16 cellular contexts compared by ENCODE assay signal in the genomic region with DNA sequence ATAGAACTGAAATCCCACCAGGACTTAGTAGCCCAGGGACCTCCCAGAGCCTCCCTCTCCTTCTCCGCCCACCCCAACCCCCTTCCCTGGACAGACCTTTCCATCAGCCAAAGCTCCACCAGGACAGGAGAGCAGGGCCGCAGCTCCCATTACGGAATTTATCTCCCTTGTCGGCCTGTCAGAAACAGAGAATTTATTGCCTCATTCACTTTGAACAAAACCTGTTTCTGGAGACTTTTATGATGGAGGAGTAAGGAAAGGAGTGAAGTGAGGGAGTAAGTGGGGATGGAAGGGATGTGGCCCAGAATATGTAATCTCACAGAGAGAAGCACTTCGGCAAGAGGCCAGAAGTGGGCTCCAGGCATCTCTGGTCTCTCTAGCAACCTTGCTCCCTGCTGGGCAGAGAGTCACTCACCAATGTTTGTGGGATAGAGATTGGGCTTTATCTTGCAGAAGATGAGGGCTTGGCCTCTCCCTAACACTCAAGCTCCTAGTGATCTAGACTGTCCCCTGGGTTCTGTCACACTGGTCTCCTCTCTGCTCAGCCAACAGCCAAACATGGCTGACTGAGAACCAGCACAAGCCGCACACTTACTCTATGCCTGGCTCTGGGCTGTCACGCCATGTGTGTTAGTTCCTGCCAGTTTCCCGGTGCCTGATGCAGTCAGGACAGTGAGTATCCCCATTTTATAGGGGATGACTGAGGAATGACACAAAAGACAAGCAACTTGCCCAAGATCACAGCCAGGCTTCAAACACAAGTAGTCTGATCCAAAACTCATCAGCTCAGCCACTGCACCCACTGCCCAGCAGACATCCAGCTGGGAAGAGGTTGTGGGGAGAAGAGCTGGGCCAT.
"Had no signal": no experiment of that assay in that cellular context is flagged by ENCODE, and none has a peak within 500 bp of the region (broad histone marks: within the 10 kb centered on the region; RNA-seq: fewer than 3 reads in every experiment).

No MANE protein-coding gene starts in this region.

- ATAC-seq: naive thymus-derived CD8-positive, alpha-beta T cell; sciatic nerve; stimulated activated memory B cell treated with anti-CD40 and anti-IgM and Interleukin-4, amounts not matched to agents 10 μg/mL and 1 μg/mL and 100 μg/mL, for 72 hours had no signal

- H3K4me2 ChIP-seq: smooth muscle cell had no signal

- H3K27me3 Mint-ChIP-seq: activated CD4-positive, alpha-beta memory T cell treated with anti-CD3 and anti-CD28 coated beads for 36 hours had no signal

- H3K9me3 Mint-ChIP-seq: activated B cell treated with CpG ODN at 0.5 μM for 24 hours; activated CD4-positive, alpha-beta memory T cell treated with anti-CD3 and anti-CD28 coated beads for 36 hours; activated T-helper 1 cell treated with anti-CD3 and anti-CD28 coated beads, Interleukin-12 subunit alpha, Interleukin-12 subunit beta, Interleukin-2, Interleukin-4 antibody, amounts not matched to agents 30 ng/mL and 10 ng/mL and 1 ng/mL, durations not matched to agents 14 hours and 24 hours and 36 hours; naive thymus-derived CD8-positive, alpha-beta T cell; stimulated activated memory B cell treated with anti-CD40 and anti-IgM and Interleukin-4, amounts not matched to agents 10 μg/mL and 1 μg/mL and 100 μg/mL, for 72 hours had no signal

- H3K36me3 Mint-ChIP-seq: activated CD4-positive, alpha-beta memory T cell treated with anti-CD3 and anti-CD28 coated beads for 36 hours; activated naive CD8-positive, alpha-beta T cell; naive thymus-derived CD8-positive, alpha-beta T cell; stimulated activated memory B cell treated with anti-CD40 and anti-IgM and Interleukin-4, amounts not matched to agents 10 μg/mL and 1 μg/mL and 100 μg/mL, for 72 hours had no signal

- H3K27ac Mint-ChIP-seq: activated B cell treated with CpG ODN at 0.5 μM for 24 hours; activated CD4-positive, alpha-beta memory T cell treated with anti-CD3 and anti-CD28 coated beads for 36 hours; activated naive CD8-positive, alpha-beta T cell; activated T-helper 1 cell treated with anti-CD3 and anti-CD28 coated beads, Interleukin-12 subunit alpha, Interleukin-12 subunit beta, Interleukin-2, Interleukin-4 antibody, amounts not matched to agents 30 ng/mL and 10 ng/mL and 1 ng/mL, durations not matched to agents 14 hours and 24 hours and 36 hours; naive thymus-derived CD8-positive, alpha-beta T cell; stimulated activated memory B cell treated with anti-CD40 and anti-IgM and Interleukin-4, amounts not matched to agents 10 μg/mL and 1 μg/mL and 100 μg/mL, for 72 hours had no signal

- H3K4me3 ChIP-seq: smooth muscle cell, thoracic aorta, upper lobe of left lung had no signal

- H3K36me3 ChIP-seq: thoracic aorta, upper lobe of left lung had no signal

- H3K27me3 ChIP-seq: upper lobe of left lung had no signal

- DNase-seq: activated B cell treated with CpG ODN at 0.5 μM for 24 hours; activated CD4-positive, alpha-beta memory T cell treated with anti-CD3 and anti-CD28 coated beads for 36 hours; activated CD4-positive, alpha-beta T cell treated with anti-CD3 and anti-CD28 coated beads for 4 hours; activated T-cell treated with anti-CD3 and anti-CD28 coated beads for 4 hours; amniotic stem cell; foreskin fibroblast; naive thymus-derived CD8-positive, alpha-beta T cell; stimulated activated CD4-positive, alpha-beta T cell treated with anti-CD3 and anti-CD28 coated beads, Interleukin-4, amount 100 ng/mL, for 24 hours; upper lobe of left lung had no signal

- H3K27ac ChIP-seq: epithelial cell of prostate, thoracic aorta, upper lobe of left lung had no signal

- H3K4me1 Mint-ChIP-seq: stimulated activated memory B cell treated with anti-CD40 and anti-IgM and Interleukin-4, amounts not matched to agents 10 μg/mL and 1 μg/mL and 100 μg/mL, for 72 hours had no signal

- H3K4me3 Mint-ChIP-seq: activated B cell treated with CpG ODN at 0.5 μM for 24 hours; activated CD4-positive, alpha-beta memory T cell treated with anti-CD3 and anti-CD28 coated beads for 36 hours; activated naive CD8-positive, alpha-beta T cell; activated T-helper 1 cell treated with anti-CD3 and anti-CD28 coated beads, Interleukin-12 subunit alpha, Interleukin-12 subunit beta, Interleukin-2, Interleukin-4 antibody, amounts not matched to agents 30 ng/mL and 10 ng/mL and 1 ng/mL, durations not matched to agents 14 hours and 24 hours and 36 hours; naive thymus-derived CD8-positive, alpha-beta T cell; stimulated activated memory B cell treated with anti-CD40 and anti-IgM and Interleukin-4, amounts not matched to agents 10 μg/mL and 1 μg/mL and 100 μg/mL, for 72 hours had no signal

- H3K9me3 ChIP-seq: thoracic aorta, upper lobe of left lung had no signal
